In the genomic region with DNA sequence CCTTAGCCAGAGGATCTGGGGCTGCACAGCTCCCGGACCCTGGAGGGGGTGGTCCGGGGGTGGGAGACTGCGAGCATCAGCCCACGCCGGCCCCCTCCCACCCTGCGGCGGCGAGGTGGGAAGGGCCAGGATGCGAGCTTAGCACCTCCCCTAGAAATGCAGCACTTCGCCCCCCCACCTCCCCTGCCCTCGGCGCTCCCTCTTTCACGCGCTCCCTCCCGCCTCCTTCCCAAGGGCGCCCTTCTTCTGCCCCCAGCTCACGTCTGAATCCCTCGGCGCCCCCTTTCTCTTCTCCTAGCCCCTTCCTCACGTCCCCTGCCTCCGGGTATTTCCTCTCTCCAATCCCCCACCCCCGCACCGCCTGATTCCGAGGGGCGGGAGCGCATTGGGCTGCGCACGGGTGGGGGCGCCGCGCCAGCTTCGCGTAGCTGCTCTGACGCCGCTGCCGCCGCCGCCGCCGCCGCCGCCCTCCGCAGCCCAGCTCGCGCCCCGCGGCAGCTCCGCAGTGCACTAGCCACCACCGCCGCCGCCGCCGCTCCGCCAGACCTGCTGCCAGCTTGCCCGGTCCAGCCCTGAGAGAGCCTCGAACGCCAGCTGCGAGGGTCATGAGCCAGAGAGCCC, we compare ENCODE assay signal across 10 cellular contexts. TPM values are rescaled to one million over a fixed set of nuclear protein-coding genes. Genes with fewer than 3 reads are reported as not detected.
DNase-seq lines count a peak whose midpoint lies in the region; ATAC-seq and TF ChIP-seq lines count a peak whose summit lies in the region.
"Had no signal": no experiment of that assay in that cellular context is flagged by ENCODE, and none has a peak within 500 bp of the region (broad histone marks: within the 10 kb centered on the region; RNA-seq: fewer than 3 reads in every experiment).

SLC32A1 (plus strand) TSS at position 505 of the 621 bp plus-strand sequence. CDS start 239 bp downstream, outside the sequence.

- POLR2A ChIA-PET in MCF 10A (lab: Yijun Ruan, JAX), result no interaction called here

- no TSS peak for BruUV-seq in MCF 10A (replicated peaks; lab: Mats Ljungman, UMichigan)

- no peaks in the 10 kb centered on the region for H3K9me3 Mint-ChIP-seq in MCF 10A (ENCODE audit: unreplicated experiment)
- H3K9me3 Mint-ChIP-seq in stimulated activated naive CD8-positive, alpha-beta T cell treated with anti-CD3 and anti-CD28 coated beads, Interleukin-15, amount 100 ng/mL, for 72 hours, result no peaks in the 10 kb centered on the region

- DNase-seq in breast epithelium (ENCODE audit: low spot score in 2 of 2), result no peak
- DNase-seq in MCF 10A (ENCODE audit: unreplicated experiment), result no peak
- peak; percentile 6 for DNase-seq in T-helper 9 cell
- DNase-seq in germinal center (ENCODE audit: low spot score), result peak; percentile 12
- DNase-seq in stimulated activated naive CD8-positive, alpha-beta T cell treated with anti-CD3 and anti-CD28 coated beads, Interleukin-15, amount 100 ng/mL, for 72 hours, result no peak
- no peak for DNase-seq in LoVo (ENCODE audit: low spot score)

- no peak for ATAC-seq in stimulated activated naive CD8-positive, alpha-beta T cell treated with anti-CD3 and anti-CD28 coated beads, Interleukin-15, amount 100 ng/mL, for 72 hours
- ATAC-seq in GM19452 (IDR thresholded peaks at IDR 0.05; ENCODE audit: unreplicated experiment) (no peak), HG03457 (IDR thresholded peaks at IDR 0.05; ENCODE audit: unreplicated experiment) (no peak)

- H3K36me3 Mint-ChIP-seq in MCF 10A (ENCODE audit: insufficient read depth, unreplicated experiment), result no peaks in the 10 kb centered on the region

- CTCF ChIA-PET in MCF 10A (lab: Yijun Ruan, JAX), result interaction anchor here (0.7 to 1.6 kb wide), 3 partner anchors 65 to 1915 kb away, joined by 3 to 4 read pairs (median 4); no protein-coding TSS in a partner anchor

- peak within 1 kb of the TSS in 2 of 3 donors; percentile 5 to 43 for H3K4me3 ChIP-seq in breast epithelium

- no peaks in the 10 kb centered on the region for H3K36me3 ChIP-seq in breast epithelium

- no peak for TF ChIP-seq POLR2A in breast epithelium (IDR thresholded peaks at IDR 0.05)

- H3K27me3 ChIP-seq in breast epithelium, result peaks cover 12 to 99% of the 10 kb centered on the region in 2 donors

- H3K27me3 Mint-ChIP-seq in MCF 10A (ENCODE audit: insufficient read depth, unreplicated experiment), result peaks cover 100% of the 10 kb centered on the region
- H3K27me3 Mint-ChIP-seq in stimulated activated naive CD8-positive, alpha-beta T cell treated with anti-CD3 and anti-CD28 coated beads, Interleukin-15, amount 100 ng/mL, for 72 hours, result peaks cover 100% of the 10 kb centered on the region

- H3K9me3 ChIP-seq in breast epithelium, result no peaks in the 10 kb centered on the region

- no peak within 1 kb of the TSS for H3K27ac ChIP-seq in breast epithelium

- no peaks in the 10 kb centered on the region for H3K4me1 Mint-ChIP-seq in MCF 10A (ENCODE audit: insufficient read depth, unreplicated experiment)
- peaks cover 63% of the 10 kb centered on the region for H3K4me1 Mint-ChIP-seq in stimulated activated naive CD8-positive, alpha-beta T cell treated with anti-CD3 and anti-CD28 coated beads, Interleukin-15, amount 100 ng/mL, for 72 hours

- intact Hi-C loops in breast epithelium (cut with DNase I; ENCODE audit: low total_unique reads), result no loop called here
- intact Hi-C loops in MCF 10A (cut with micrococcal nuclease), result no loop called here

- no peaks in the 10 kb centered on the region for H3K4me1 ChIP-seq in breast epithelium

- TF ChIP-seq CTCF in breast epithelium (IDR thresholded peaks at IDR 0.05) (no peak), MCF 10A (IDR thresholded peaks at IDR 0.05; ENCODE audit: unreplicated experiment) (no peak)

- no peak within 1 kb of the TSS for H3K4me3 Mint-ChIP-seq in MCF 10A (ENCODE audit: unreplicated experiment)
- peak within 1 kb of the TSS; percentile 64 to 70 for H3K4me3 Mint-ChIP-seq in stimulated activated naive CD8-positive, alpha-beta T cell treated with anti-CD3 and anti-CD28 coated beads, Interleukin-15, amount 100 ng/mL, for 72 hours

- no peak within 1 kb of the TSS for H3K27ac Mint-ChIP-seq in MCF 10A (ENCODE audit: low read depth, unreplicated experiment)
- peak within 1 kb of the TSS; percentile 24 to 41 for H3K27ac Mint-ChIP-seq in stimulated activated naive CD8-positive, alpha-beta T cell treated with anti-CD3 and anti-CD28 coated beads, Interleukin-15, amount 100 ng/mL, for 72 hours

RNA-seq across cellular contexts. Expression of gene SLC32A1, which starts in this region (rescaled TPM):
- total RNA-seq in breast epithelium (not detected), MCF 10A (2022) (not detected in 2 replicates)
- total RNA-seq: epithelial cell of proximal tubule, mesenteric fat pad had no signal

Comparison
In these comparisons a context has a peak if more than half of its experiments do, and no peak if none do; other contexts are left out.
1. DNase-seq: peak in T-helper 9 cell (single experiment) and germinal center (single experiment); none in breast epithelium (0 of 2), MCF 10A (single experiment), stimulated activated naive CD8-positive, alpha-beta T cell treated with anti-CD3 and anti-CD28 coated beads, Interleukin-15, amount 100 ng/mL, for 72 hours (0 of 2) and LoVo (single experiment).